Comparison of ENCODE assay signal across 8 cellular contexts in the genomic region with DNA sequence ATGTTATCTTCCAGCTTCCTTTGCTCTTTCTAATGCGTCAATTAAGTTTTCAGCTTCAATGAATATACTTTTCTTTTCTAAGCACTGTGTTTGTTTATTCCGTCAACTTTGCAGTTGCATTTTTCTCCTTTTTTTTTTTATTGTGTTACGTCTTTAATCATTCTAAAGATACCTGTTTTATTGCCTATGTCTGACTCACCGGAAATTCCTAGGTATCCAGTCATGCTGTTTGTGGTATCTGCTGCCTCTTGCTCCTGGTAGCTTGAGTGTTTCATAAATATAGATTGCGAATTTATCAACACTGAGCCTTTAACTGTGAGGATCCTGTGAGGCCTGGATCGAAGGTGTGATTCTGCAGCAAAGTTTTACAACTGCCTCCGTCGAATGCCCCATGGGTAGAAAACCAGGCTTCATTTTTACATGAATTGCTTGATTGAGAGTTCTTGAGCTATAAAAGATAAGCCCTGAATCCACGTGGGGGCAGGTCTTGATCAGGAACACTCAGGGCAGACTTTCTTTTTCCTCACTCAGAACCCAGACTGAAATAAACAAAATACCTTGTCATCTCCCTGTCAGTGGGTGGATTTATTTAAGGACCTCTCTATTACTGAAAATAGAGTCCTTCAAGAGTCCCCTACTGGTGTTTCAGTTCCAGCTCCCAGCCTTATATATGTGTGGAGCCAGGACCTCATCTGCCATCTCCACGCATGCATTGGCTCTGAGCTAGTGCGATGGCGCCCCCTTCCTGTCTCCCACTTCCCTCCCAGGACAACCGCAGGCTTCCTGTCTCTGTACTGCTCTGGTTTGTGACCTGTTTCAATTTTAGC.
A peak's percentile ranks its signal among the peaks of the same experiment; 100 is the strongest.
DNase-seq lines count a peak whose midpoint lies in the region; ATAC-seq and TF ChIP-seq lines count a peak whose summit lies in the region.

No MANE protein-coding gene starts in this region.

- ATAC-seq in heart right ventricle: peak in 6 of 8 donors; percentile 59 to 79 (median 69)
- ATAC-seq in HG02840 (IDR thresholded peaks at IDR 0.05; ENCODE audit: low FRiP score, unreplicated experiment): no peak

- no peak for TF ChIP-seq POLR2A in suprapubic skin (IDR thresholded peaks at IDR 0.05)

- DNase-seq in AG08396 (ENCODE audit: low spot score) (peak; percentile 44), GM12864 (ENCODE audit: low read depth) (peak; percentile 18), UCSD-AML1 (lab: John Stamatoyannopoulos, UW; ENCODE audit: unreplicated experiment) (peak; percentile 66), heart right ventricle (peak; percentile 26 to 29), suprapubic skin (ENCODE audit: low spot score in 2 of 2) (no peak), medulla oblongata (ENCODE audit: extremely low spot score) (no peak)

- WGBS in heart right ventricle, 2 donors: 40 to 52% methylated on average over 13 of the region's 13 CpGs
- WGBS in suprapubic skin: 49% methylated on average over 13 of the region's 13 CpGs

- no peak overlapping the region for H3K4me3 ChIP-seq in GM12864 (ENCODE audit: low read depth, low read length)
- H3K4me3 ChIP-seq in heart right ventricle: no peak overlapping the region
- H3K4me3 ChIP-seq in suprapubic skin: no peak overlapping the region

- peak; percentile 34 for TF ChIP-seq CTCF in GM12864 (IDR thresholded peaks at IDR 0.05; ENCODE audit: low read depth, low read length, missing control alignments)
- TF ChIP-seq CTCF in LNCAP (IDR thresholded peaks at IDR 0.05): peak; percentile 26; the same call in 1 of the 2 replicates
- peak in 7 of 9 donors; percentile 9 to 46 (median 37) for TF ChIP-seq CTCF in heart right ventricle (IDR thresholded peaks at IDR 0.05)
- TF ChIP-seq CTCF in suprapubic skin (IDR thresholded peaks at IDR 0.05): no peak

- H3K36me3 ChIP-seq in heart right ventricle (no peaks in the 10 kb centered on the region), suprapubic skin (no peaks in the 10 kb centered on the region)

- H3K27ac ChIP-seq in heart right ventricle (no peak overlapping the region), suprapubic skin (peak overlapping the region; percentile 62)

- no peak for TF ChIP-seq EP300 in suprapubic skin (IDR thresholded peaks at IDR 0.05)

- H3K9me3 ChIP-seq in heart right ventricle (no peaks in the 10 kb centered on the region), suprapubic skin (no peaks in the 10 kb centered on the region)

- intact Hi-C loops in heart right ventricle (cut with DNase I): loop anchor here in 4 of 10 donors (5.0 to 10.0 kb wide), 2 partner anchors 220 to 223 kb away; no protein-coding TSS in a partner anchor

- H3K27me3 ChIP-seq in heart right ventricle (no peaks in the 10 kb centered on the region), suprapubic skin (no peaks in the 10 kb centered on the region)

- H3K4me1 ChIP-seq in heart right ventricle (peaks cover 0 to 8% (median 0%) of the 10 kb centered on the region in 9 donors), suprapubic skin (peaks cover 5% of the 10 kb centered on the region)

Comparison
In these comparisons a context has a peak if more than half of its experiments do, and no peak if none do; other contexts are left out.
1. DNase-seq: peak in AG08396 (single experiment), GM12864 (single experiment), UCSD-AML1 (single experiment) and heart right ventricle (2 of 2); none in suprapubic skin (0 of 2) and medulla oblongata (single experiment).
2. CTCF ChIP-seq: peak in GM12864 (single experiment), LNCAP (single experiment) and heart right ventricle (7 of 9); none in suprapubic skin (0 of 2).